Comparison of ENCODE assay signal across 16 cellular contexts in the genomic region with DNA sequence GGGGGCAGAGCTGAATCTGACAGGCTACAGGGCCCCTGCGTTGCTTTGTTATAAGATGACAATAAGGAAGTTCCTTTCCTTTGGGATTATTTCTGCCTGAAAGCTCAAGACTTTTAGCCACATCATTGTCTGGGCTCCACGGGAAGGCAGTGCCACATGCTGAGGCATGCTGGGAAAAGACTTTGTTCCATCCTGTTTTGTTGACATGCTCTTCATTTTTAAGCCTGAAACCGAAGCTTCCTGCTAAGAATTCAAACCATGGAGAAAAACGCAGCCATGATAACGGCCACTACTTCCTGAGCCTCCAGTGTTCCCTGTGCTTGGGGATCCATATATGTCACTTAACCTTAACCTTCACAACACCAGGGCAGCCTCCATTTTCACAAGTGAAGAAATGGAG. TPM values are rescaled to one million over a fixed set of nuclear protein-coding genes. Genes with fewer than 3 reads are reported as not detected.
DNase-seq lines count a peak whose midpoint lies in the region; ATAC-seq, FAIRE-seq and TF ChIP-seq lines count a peak whose summit lies in the region.
"Had no signal": no experiment of that assay in that cellular context is flagged by ENCODE, and none has a peak within 500 bp of the region (broad histone marks: within the 10 kb centered on the region; RNA-seq: fewer than 3 reads in every experiment).

No MANE protein-coding gene starts in this region.

- no peak for TF ChIP-seq POLR2A in right lobe of liver (IDR thresholded peaks at IDR 0.05)

- peak; percentile 36 for FAIRE-seq in bronchial epithelial cell (lab: Jason Lieb, UNC)

- H3K9ac ChIP-seq in HUES48 (ENCODE audit: low read depth, low read length) (no peak overlapping the region), iPS-20b (ENCODE audit: low read depth, low read length) (no peak overlapping the region)

- H3K4me3 ChIP-seq in HUES48 (ENCODE audit: low read depth, low read length) (no peak overlapping the region), bronchial epithelial cell (ENCODE audit: low read depth, low read length) (no peak overlapping the region), iPS-20b (ENCODE audit: low read length) (peak overlapping the region; percentile 14; the same call in 1 of the 2 replicates), right lobe of liver (no peak overlapping the region)
- H3K4me3 ChIP-seq: HAP-1 had no signal

- intact Hi-C loops in right lobe of liver (cut with DNase I) = no loop called here

- DNase-seq in bronchial epithelial cell (ENCODE audit: low read depth) (peak; percentile 54), SW480 (ENCODE audit: low spot score) (no peak), right lobe of liver (no peak)
- DNase-seq: C1 segment of cervical spinal cord, KG1, NCI-H1417 treated with DMSO at 0.1 percent for 48 hours, NCI-H1930, NCI-H2171, NCI-H446, NCI-H748 treated with DMSO at 0.1 percent for 48 hours, OCI-M1 had no signal

- 67% methylated on average over 4 of the region's 5 CpGs for WGBS in right lobe of liver (ENCODE audit: insufficient coverage, low coverage, low lambda C conversion rate, missing lambda C conversion rate)

- no peak for ATAC-seq in right lobe of liver
- no peak for ATAC-seq in HG02642 (IDR thresholded peaks at IDR 0.05; ENCODE audit: poor library complexity, unreplicated experiment)
- no peak for ATAC-seq in GM21717 (IDR thresholded peaks at IDR 0.05; ENCODE audit: unreplicated experiment)

- TF ChIP-seq CTCF in bronchial epithelial cell (IDR thresholded peaks at IDR 0.05; ENCODE audit: insufficient read depth, low read length, severe bottlenecking) = no peak
- TF ChIP-seq CTCF in right lobe of liver (IDR thresholded peaks at IDR 0.05) = no peak

- H3K36me3 ChIP-seq in HUES48 (ENCODE audit: control insufficient read depth, insufficient read depth, low read length) (no peaks in the 10 kb centered on the region), bronchial epithelial cell (ENCODE audit: control insufficient read depth, insufficient read depth, low read length) (no peaks in the 10 kb centered on the region), iPS-20b (ENCODE audit: insufficient read depth, low read depth, low read length) (no peaks in the 10 kb centered on the region), right lobe of liver (no peaks in the 10 kb centered on the region)
- H3K36me3 ChIP-seq: HAP-1 had no signal

- H3K27ac ChIP-seq in HUES48 (ENCODE audit: low read depth, low read length) = peak overlapping the region; percentile 61
- no peak overlapping the region for H3K27ac ChIP-seq in iPS-20b (ENCODE audit: low read length)
- H3K27ac ChIP-seq in right lobe of liver = no peak overlapping the region

- H3K9me3 ChIP-seq in HUES48 (ENCODE audit: control insufficient read depth, insufficient read depth, low read length) (no peaks in the 10 kb centered on the region), iPS-20b (ENCODE audit: insufficient read depth, low read depth, low read length) (no peaks in the 10 kb centered on the region), right lobe of liver (no peaks in the 10 kb centered on the region)
- H3K9me3 ChIP-seq: HAP-1 had no signal

- H3K4me1 ChIP-seq in HUES48 (ENCODE audit: control insufficient read depth, insufficient read depth, low read length) (peaks cover 35% of the 10 kb centered on the region), iPS-20b (ENCODE audit: insufficient read depth, low read length) (peaks cover 35% of the 10 kb centered on the region; the same call in 1 of the 2 replicates), right lobe of liver (peaks cover 0 to 1% (median 0%) of the 10 kb centered on the region in 4 donors)
- H3K4me1 ChIP-seq: HAP-1 had no signal

- 0 out of 2 replicates have a peak, but pooled peaks cover 3% of the 10 kb centered on the region for H3K27me3 ChIP-seq in HUES48 (ENCODE audit: control insufficient read depth, insufficient read depth, low read length)
- H3K27me3 ChIP-seq in bronchial epithelial cell (ENCODE audit: control insufficient read depth, insufficient read depth, low read length) = no peaks in the 10 kb centered on the region
- H3K27me3 ChIP-seq in iPS-20b (ENCODE audit: insufficient read depth, low read length) = peaks cover 65% of the 10 kb centered on the region
- no peaks in the 10 kb centered on the region for H3K27me3 ChIP-seq in right lobe of liver

RNA-seq across cellular contexts. Expression of a gene that starts 5.5 kb away (rescaled TPM):
- 36.9 and 40.8 TPM in 2 replicates for total RNA-seq in bronchial epithelial cell
- 10 to 100 TPM; 15.4 to 20.5 (median 18.5) TPM for total RNA-seq in right lobe of liver
